ENCODE assay signal across 12 cellular contexts in the genomic region with DNA sequence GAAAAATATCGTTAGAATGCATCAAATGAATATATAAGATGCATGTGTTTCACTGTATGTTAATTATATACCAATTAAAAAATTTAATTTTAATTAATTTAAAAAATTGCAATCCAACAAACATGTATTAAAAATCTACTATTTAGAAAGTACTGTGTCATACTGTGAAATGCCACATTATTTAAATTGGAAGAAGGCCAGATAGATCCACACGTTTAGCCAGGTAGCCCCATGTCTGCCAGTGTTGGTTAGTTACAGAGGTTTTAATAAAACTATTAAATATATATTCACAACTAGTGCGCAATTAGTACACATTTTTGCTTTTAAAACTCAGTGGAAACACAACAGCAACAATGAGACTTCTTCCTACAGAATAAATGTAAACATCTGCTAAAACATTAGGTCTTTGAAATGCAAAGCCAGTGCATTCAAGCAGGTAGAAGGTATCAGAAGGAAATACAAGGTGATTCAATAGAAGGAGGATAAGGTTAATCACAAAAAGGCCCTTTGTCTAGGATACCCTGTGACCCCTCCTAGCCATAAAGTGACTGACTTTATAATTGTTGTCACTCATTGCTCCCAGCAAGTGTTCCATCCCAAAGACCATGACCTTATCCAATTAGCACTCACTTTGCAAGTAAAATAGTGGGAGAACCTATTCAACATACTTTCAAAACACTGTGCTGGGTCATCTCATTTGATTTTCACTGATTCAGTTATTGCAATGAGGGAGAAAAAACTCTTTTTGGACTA.
DNase-seq lines count a peak whose midpoint lies in the region; ATAC-seq and TF ChIP-seq lines count a peak whose summit lies in the region.
"Had no signal": no experiment of that assay in that cellular context is flagged by ENCODE, and none has a peak within 500 bp of the region (broad histone marks: within the 10 kb centered on the region; RNA-seq: fewer than 3 reads in every experiment).

No MANE protein-coding gene starts in this region.

- H3K27me3 Mint-ChIP-seq in endodermal cell (ENCODE audit: insufficient read depth) (no peaks in the 10 kb centered on the region), CD14-positive monocyte (ENCODE audit: low read depth in 3 of 3) (peaks cover 0 to 2% (median 1%) of the 10 kb centered on the region in 3 donors)

- 71% methylated on average over 3 of the region's 3 CpGs; no CpG with 5 or more reads in 1 of the 2 experiments for WGBS in endodermal cell (ENCODE audit: insufficient coverage in 1 of 2, insufficient read length in 1 of 2), 2 experiments

- no peak overlapping the region for H3K27ac Mint-ChIP-seq in endodermal cell
- H3K27ac Mint-ChIP-seq in CD14-positive monocyte: no peak overlapping the region
- H3K27ac Mint-ChIP-seq: CD8-positive, alpha-beta memory T cell had no signal

- peaks cover 27% of the 10 kb centered on the region for H3K9me3 ChIP-seq in endodermal cell (ENCODE audit: control insufficient read depth, low read length)
- H3K9me3 ChIP-seq: Caco-2 had no signal

- H3K4me3 Mint-ChIP-seq in endodermal cell (no peak overlapping the region), CD14-positive monocyte (no peak overlapping the region)
- H3K4me3 Mint-ChIP-seq: CD8-positive, alpha-beta memory T cell had no signal

- no peak overlapping the region for H3K27ac ChIP-seq in endodermal cell (ENCODE audit: low read depth, low read length)
- H3K27ac ChIP-seq: 22Rv1, HL-60 had no signal

- H3K4me1 ChIP-seq in endodermal cell (ENCODE audit: control insufficient read depth, insufficient read depth, low read length): peaks cover 7% of the 10 kb centered on the region
- H3K4me1 ChIP-seq: Caco-2 had no signal

- H3K4me1 Mint-ChIP-seq in endodermal cell: peaks cover 22% of the 10 kb centered on the region
- no peaks in the 10 kb centered on the region for H3K4me1 Mint-ChIP-seq in CD14-positive monocyte
- H3K4me1 Mint-ChIP-seq: CD8-positive, alpha-beta memory T cell had no signal

- no peaks in the 10 kb centered on the region for H3K36me3 Mint-ChIP-seq in endodermal cell (ENCODE audit: low read depth)
- H3K36me3 Mint-ChIP-seq in CD14-positive monocyte: no peaks in the 10 kb centered on the region
- H3K36me3 Mint-ChIP-seq: CD8-positive, alpha-beta memory T cell had no signal

- no peaks in the 10 kb centered on the region for H3K36me3 ChIP-seq in endodermal cell (ENCODE audit: control insufficient read depth, insufficient read depth, low read length)

- peak; percentile 10 for DNase-seq in NCI-H146 treated with DMSO at 0.1 percent for 48 hours (lab: John Stamatoyannopoulos, UW; ENCODE audit: unreplicated experiment)
- DNase-seq in NCI-H146 (lab: John Stamatoyannopoulos, UW): no peak
- DNase-seq in NCI-H69 (lab: John Stamatoyannopoulos, UW): peak; percentile 36
- DNase-seq in endodermal cell: peak; percentile 50
- no peak for DNase-seq in left lobe of liver (ENCODE audit: low spot score)
- DNase-seq in CD14-positive monocyte (ENCODE audit: low spot score): no peak
- DNase-seq: Caco-2; CD8-positive, alpha-beta memory T cell had no signal

- H3K9me3 Mint-ChIP-seq in endodermal cell: peaks cover 17% of the 10 kb centered on the region
- peaks cover 0 to 13% (median 6%) of the 10 kb centered on the region in 7 donors for H3K9me3 Mint-ChIP-seq in CD14-positive monocyte

- TF ChIP-seq CTCF in endodermal cell (conservative IDR thresholded peaks at IDR 0.05): no peak
- no peak for TF ChIP-seq CTCF in CD14-positive monocyte (IDR thresholded peaks at IDR 0.05)

- no peaks in the 10 kb centered on the region for H3K27me3 ChIP-seq in endodermal cell (ENCODE audit: control insufficient read depth, insufficient read depth, low read length, poor library complexity, severe bottlenecking)

- no peak overlapping the region for H3K9ac ChIP-seq in endodermal cell (ENCODE audit: extremely low read depth, low read length, poor library complexity, severe bottlenecking)

- ATAC-seq in left lobe of liver (peak; percentile 39), HG02852 (IDR thresholded peaks at IDR 0.05; ENCODE audit: unreplicated experiment) (no peak), HG03095 (IDR thresholded peaks at IDR 0.05; ENCODE audit: unreplicated experiment) (no peak)

- no peak overlapping the region for H3K4me3 ChIP-seq in endodermal cell (ENCODE audit: low read length)

- intact Hi-C loops in CD14-positive monocyte (cut with micrococcal nuclease): no loop called here

Comparison
In these comparisons a context has a peak if more than half of its experiments do, and no peak if none do; other contexts are left out.
1. DNase-seq: peak in NCI-H146 treated with DMSO at 0.1 percent for 48 hours (single experiment), NCI-H69 (single experiment) and endodermal cell (single experiment); none in NCI-H146 (single experiment), left lobe of liver (single experiment) and CD14-positive monocyte (single experiment).